In the genomic region with DNA sequence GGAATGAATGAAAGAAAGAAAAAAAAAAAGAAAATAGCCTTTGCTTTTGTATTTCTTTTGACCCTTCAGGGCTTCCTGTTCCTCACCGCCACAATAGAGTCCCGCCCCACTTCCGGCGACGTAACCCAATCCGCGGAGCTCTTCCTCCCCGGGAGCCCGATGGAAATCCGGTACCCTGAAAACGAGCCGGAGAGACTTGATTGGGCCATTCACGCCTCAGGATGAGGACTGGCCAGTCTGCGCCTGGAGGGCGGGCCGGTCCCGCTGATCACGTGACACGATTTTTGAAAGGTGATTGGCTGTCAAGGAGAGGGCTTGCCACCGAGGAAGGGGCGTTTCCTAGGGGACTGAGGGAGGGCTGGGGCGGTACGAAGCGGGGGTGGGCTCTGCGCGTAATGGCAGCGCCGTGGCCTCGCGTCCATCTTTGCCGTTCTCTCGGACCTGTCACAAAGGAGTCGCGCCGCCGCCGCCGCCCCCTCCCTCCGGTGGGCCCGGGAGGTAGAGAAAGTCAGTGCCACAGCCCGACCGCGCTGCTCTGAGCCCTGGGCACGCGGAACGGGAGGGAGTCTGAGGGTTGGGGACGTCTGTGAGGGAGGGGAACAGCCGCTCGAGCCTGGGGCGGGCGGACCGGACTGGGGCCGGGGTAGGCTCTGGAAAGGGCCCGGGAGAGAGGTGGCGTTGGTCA, we compare ENCODE assay signal across 8 cellular contexts. TPM values are rescaled to one million over a fixed set of nuclear protein-coding genes. Genes with fewer than 3 reads are reported as not detected.
A peak's percentile ranks its signal among the peaks of the same experiment; 100 is the strongest.
DNase-seq lines count a peak whose midpoint lies in the region; ATAC-seq and TF ChIP-seq lines count a peak whose summit lies in the region.

A gene with protein sequence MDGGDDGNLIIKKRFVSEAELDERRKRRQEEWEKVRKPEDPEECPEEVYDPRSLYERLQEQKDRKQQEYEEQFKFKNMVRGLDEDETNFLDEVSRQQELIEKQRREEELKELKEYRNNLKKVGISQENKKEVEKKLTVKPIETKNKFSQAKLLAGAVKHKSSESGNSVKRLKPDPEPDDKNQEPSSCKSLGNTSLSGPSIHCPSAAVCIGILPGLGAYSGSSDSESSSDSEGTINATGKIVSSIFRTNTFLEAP (minus strand): TSS at position 95 of the 685 bp plus-strand sequence. CDS start 12,185 bp downstream, outside the sequence.
A gene (plus strand): TSS at position 385 of the 685 bp plus-strand sequence. CDS start 18,330 bp downstream, outside the sequence.

- peak; percentile 99 for DNase-seq in CMK (ENCODE audit: low read depth)
- DNase-seq in GM20000 (ENCODE audit: low spot score) = peak; percentile 100
- DNase-seq in HT-29 (ENCODE audit: low spot score) = peak; percentile 99
- peak; percentile 98 for DNase-seq in NOMO-1 (lab: John Stamatoyannopoulos, UW; ENCODE audit: unreplicated experiment in 2 of 2)
- DNase-seq in effector CD8-positive, alpha-beta T cell (lab: John Stamatoyannopoulos, UW) = peak; percentile 98
- DNase-seq in lung (ENCODE audit: low spot score) = peak; percentile 100
- peak; percentile 88 to 98 (median 98) for DNase-seq in stimulated activated CD4-positive, alpha-beta T cell treated with anti-CD3 and anti-CD28 coated beads, TNF-alpha, amount 100 ng/mL, for 4 hours (ENCODE audit: low read depth in 3 of 3)

- H3K36me3 ChIP-seq in lung (ENCODE audit: control insufficient read depth in 2 of 2, insufficient read depth in 2 of 2, low read length in 2 of 2) = peaks cover 0 to 2% of the 10 kb centered on the region in 2 donors

- H3K4me3 ChIP-seq in lung = peak within 1 kb of the TSS; percentile 98

- CTCF ChIA-PET in activated CD8-positive, alpha-beta memory T cell treated with anti-CD3 and anti-CD28 coated beads for 36 hours (lab: Charles Lee) = interaction anchor here (0.7 to 1.2 kb wide), 2 partner anchors 220 to 317 kb away, joined by 3 to 4 read pairs; no protein-coding TSS in a partner anchor

- no peaks in the 10 kb centered on the region for H3K27me3 ChIP-seq in lung (ENCODE audit: control insufficient read depth, insufficient read depth)

- peak; percentile 98 for ATAC-seq in lung (ENCODE audit: insufficient read depth, low FRiP score)

- H3K4me1 ChIP-seq in lung (ENCODE audit: control insufficient read depth in 2 of 2, insufficient read depth in 2 of 2, low read length in 2 of 2) = peaks cover 4 to 15% of the 10 kb centered on the region in 2 donors

- TF ChIP-seq CTCF in GM20000 (IDR thresholded peaks at IDR 0.05; ENCODE audit: extremely low read depth, missing control alignments) (no peak), lung (IDR thresholded peaks at IDR 0.05; ENCODE audit: control extremely low read depth, extremely low read depth) (no peak)

- POLR2A ChIA-PET in activated CD8-positive, alpha-beta memory T cell treated with anti-CD3 and anti-CD28 coated beads for 36 hours (lab: Charles Lee) = interaction anchor here (0.6 to 1.4 kb wide), 10 partner anchors 29 to 735 kb away, joined by 3 to 14 read pairs (median 4); a partner anchor contains a TSS

- peak within 1 kb of the TSS; percentile 96 to 98 for H3K27ac ChIP-seq in lung (ENCODE audit: low read depth in 1 of 2, low read length in 1 of 2)

- H3K9me3 ChIP-seq in lung (ENCODE audit: control insufficient read depth in 2 of 2, insufficient read depth in 1 of 2, low read length in 1 of 2) = no peaks in the 10 kb centered on the region

- 0% methylated on average over 45 to 55 of the region's 55 CpGs for WGBS in lung, 2 donors

RNA-seq across cellular contexts. Expression of the first gene that starts in this region (rescaled TPM):
- total RNA-seq in HT-29 (2014; rRNA removed; shearing (Covaris generic)) = 41.7 and 54.5 TPM in 2 replicates
- 100 to 1,000 TPM; 104 to 108 TPM for total RNA-seq in activated CD8-positive, alpha-beta memory T cell treated with anti-CD3 and anti-CD28 coated beads for 36 hours
- 10 to 100 TPM; 59.3 to 83.1 TPM for total RNA-seq in lung
- polyA plus RNA-seq in lung = 10 to 100 TPM; 59.6 to 66.5 TPM

RNA-seq across cellular contexts. Expression of the second gene that starts in this region (rescaled TPM):
- 20.7 and 21.3 TPM in 2 replicates for total RNA-seq in HT-29 (2014; rRNA removed; shearing (Covaris generic))
- total RNA-seq in activated CD8-positive, alpha-beta memory T cell treated with anti-CD3 and anti-CD28 coated beads for 36 hours = 10 to 100 TPM; 33.3 to 34.7 TPM
- 10 to 100 TPM; 34.7 to 71.7 TPM for total RNA-seq in lung
- polyA plus RNA-seq in lung = 10 to 100 TPM; 10.5 to 15.7 TPM

Comparison
In these comparisons a context has a peak if more than half of its experiments do, and no peak if none do; other contexts are left out.
1. Peak in every context shown above with its lines: DNase-seq, ATAC-seq, H3K4me3 ChIP-seq and H3K27ac ChIP-seq.